Comparison of ENCODE assay signal across 8 cellular contexts in genomic region chr1:109214695-109215623, GRCh38. TPM values are rescaled to one million over a fixed set of nuclear protein-coding genes. Genes with fewer than 3 reads are reported as not detected.
DNase-seq lines count a peak whose midpoint lies in the region.

No MANE protein-coding gene starts in this region.

- peaks cover 13% of the 10 kb centered on the region for H3K36me3 ChIP-seq in GM23248 (ENCODE audit: low read depth)
- H3K36me3 ChIP-seq in endocrine pancreas (ENCODE audit: control insufficient read depth, insufficient read depth, low read length): no peaks in the 10 kb centered on the region

- H3K9ac ChIP-seq in GM23248 (peak overlapping the region; percentile 93), endocrine pancreas (ENCODE audit: control insufficient read depth, insufficient read depth, low read length) (peak overlapping the region; percentile 100)

- H3K4me1 ChIP-seq in GM23248 (ENCODE audit: insufficient read depth) (peaks cover 9% of the 10 kb centered on the region; the same call in 1 of the 2 replicates), endocrine pancreas (ENCODE audit: control insufficient read depth, insufficient read depth, low read length) (peaks cover 10% of the 10 kb centered on the region)

- in situ Hi-C loops in GM23248 (cut with MboI): no loop called here

- H3K27me3 ChIP-seq in GM23248 (replicated peaks; ENCODE audit: insufficient read depth) (no peaks in the 10 kb centered on the region), endocrine pancreas (ENCODE audit: control insufficient read depth, insufficient read depth, low read length) (no peaks in the 10 kb centered on the region)

- H3K9me3 ChIP-seq in GM23248 (ENCODE audit: low read depth) (no peaks in the 10 kb centered on the region), endocrine pancreas (ENCODE audit: control insufficient read depth, low read length) (no peaks in the 10 kb centered on the region)

- H2AFZ ChIP-seq in GM23248: peak overlapping the region; percentile 76

- peaks cover 4% of the 10 kb centered on the region for H4K20me1 ChIP-seq in GM23248 (ENCODE audit: insufficient read depth)

- peaks cover 61% of the 10 kb centered on the region for H3K79me2 ChIP-seq in GM23248 (ENCODE audit: insufficient read depth)

- H3F3A ChIP-seq in GM23248 (ENCODE audit: insufficient read depth): peaks cover 30% of the 10 kb centered on the region

- DNase-seq in AG20443 (ENCODE audit: low spot score): peak; percentile 73
- peak; percentile 89 for DNase-seq in GM23248
- DNase-seq in NCI-H2196 treated with DMSO at 0.1 percent for 48 hours (lab: John Stamatoyannopoulos, UW; ENCODE audit: unreplicated experiment): peak; percentile 8
- peak; percentile 25 for DNase-seq in activated CD4-positive, alpha-beta T cell treated with anti-CD3 and anti-CD28 coated beads, Interleukin-2, amount 50 U/mL, for 1 hour
- peak; percentile 58 for DNase-seq in midbrain (lab: John Stamatoyannopoulos, UW)
- DNase-seq in substantia nigra (lab: John Stamatoyannopoulos, UW): peak in 8 of 49 donors; percentile 9 to 65 (median 31)
- no peak for DNase-seq in occipital lobe (lab: John Stamatoyannopoulos, UW)

- H3K4me3 ChIP-seq in GM23248 (peak overlapping the region; percentile 93), endocrine pancreas (ENCODE audit: control insufficient read depth, insufficient read depth, low read length) (peak overlapping the region; percentile 85)

- H3K4me2 ChIP-seq in GM23248 (ENCODE audit: unreplicated experiment): peak overlapping the region; percentile 95

- H3K9me2 ChIP-seq in GM23248 (ENCODE audit: insufficient read depth): no peaks in the 10 kb centered on the region

- H3K27ac ChIP-seq in GM23248: peak overlapping the region; percentile 94
- peak overlapping the region; percentile 92 for H3K27ac ChIP-seq in substantia nigra (ENCODE audit: low read depth, low read length, poor library complexity, severe bottlenecking)

- 6 to 10% methylated on average over 13 of the region's 13 CpGs for WGBS in GM23248 (ENCODE audit: low coverage in 1 of 2, low lambda C conversion rate in 2 of 2, missing lambda C conversion rate in 2 of 2), 2 experiments

RNA-seq across cellular contexts. Expression of gene SARS1, which starts 1.2 kb away (rescaled TPM):
- total RNA-seq in GM23248 (2014; rRNA removed; shearing (Covaris generic)): 365 and 410 TPM in 2 replicates
- polyA plus RNA-seq in GM23248 (2016; fragmentation: Nextera tagmentation; extraction: Ambion mirVana): 353 and 355 TPM in 2 replicates
- total RNA-seq in occipital lobe: 153 TPM

RNA-seq across cellular contexts. Expression of gene CELSR2, which starts 34.4 kb away (rescaled TPM):
- 0.13 and 0.32 TPM in 2 replicates for total RNA-seq in GM23248 (2014; rRNA removed; shearing (Covaris generic))
- 0.11 and 0.25 TPM in 2 replicates for polyA plus RNA-seq in GM23248 (2016; fragmentation: Nextera tagmentation; extraction: Ambion mirVana)
- total RNA-seq in occipital lobe: 41.8 TPM

Comparison
In these comparisons a context has a peak if more than half of its experiments do, and no peak if none do; other contexts are left out.
1. RNA of gene CELSR2, which starts 34.4 kb away (total RNA-seq): 41.8 TPM in occipital lobe (single experiment); 0.13 to 0.32 TPM in GM23248; every median in the first group is over 10 times any median in the second.